Comparison of ENCODE assay signal across 1 cellular context in genomic region chr19:862529-863304, GRCh38.
TF ChIP-seq lines count a peak whose summit lies in the region.

No MANE protein-coding gene starts in this region.

TF ChIP-seq in K562, 482 proteins besides CTCF, POLR2A, EP300 and RAD21 (continues in another document):
- TF ChIP-seq SIX5 (IDR thresholded peaks at IDR 0.05; ENCODE audit: borderline replicate concordance in 1 of 2, insufficient read depth in 1 of 2, low read depth in 1 of 2, low read length in 2 of 2) (no peak), ZFP30 (CRISPR knock-in tag; IDR thresholded peaks at IDR 0.05; ENCODE audit: borderline replicate concordance) (no peak), ATF6 (CRISPR knock-in tag; IDR thresholded peaks at IDR 0.05) (no peak), ZNF146 (CRISPR knock-in tag; IDR thresholded peaks at IDR 0.05; ENCODE audit: unreplicated experiment) (no peak), RNF2 (IDR thresholded peaks at IDR 0.05) (no peak), ZNF668 (CRISPR knock-in tag; IDR thresholded peaks at IDR 0.05) (no peak), PPARD (CRISPR knock-in tag; IDR thresholded peaks at IDR 0.05) (no peak), FOXK1 (CRISPR knock-in tag; IDR thresholded peaks at IDR 0.05; ENCODE audit: borderline replicate concordance) (peak; percentile 95; the same call in 1 of the 2 replicates), SRSF1 (IDR thresholded peaks at IDR 0.05; ENCODE audit: low read depth, low read length) (no peak), PURB (CRISPR knock-in tag; IDR thresholded peaks at IDR 0.05; ENCODE audit: low read depth) (no peak), ZNF444 (CRISPR knock-in tag; IDR thresholded peaks at IDR 0.05) (no peak), DDX20 (tag; IDR thresholded peaks at IDR 0.05; ENCODE audit: low read depth) (no peak), CEBPG (CRISPR knock-in tag; IDR thresholded peaks at IDR 0.05) (no peak), CEBPG (tag; conservative IDR thresholded peaks at IDR 0.05 in 1 of 2, IDR thresholded peaks at IDR 0.05 in 1 of 2) (no peak), EWSR1 (IDR thresholded peaks at IDR 0.05; ENCODE audit: borderline replicate concordance, low read depth, partially characterized antibody) (no peak), ELK1 (CRISPR knock-in tag; IDR thresholded peaks at IDR 0.05) (no peak), ADNP (tag; IDR thresholded peaks at IDR 0.05) (no peak), ZNF24 (IDR thresholded peaks at IDR 0.05) (no peak), ARNT (IDR thresholded peaks at IDR 0.05) (no peak), ARID4B (CRISPR knock-in tag; IDR thresholded peaks at IDR 0.05) (peak; percentile 85), SNRNP70 (optimal IDR thresholded peaks at IDR 0.05; ENCODE audit: low read depth, low read length) (no peak), ZNF140 (CRISPR knock-in tag; IDR thresholded peaks at IDR 0.05) (no peak), E2F6 (IDR thresholded peaks at IDR 0.05; ENCODE audit: borderline replicate concordance in 1 of 2, extremely low read depth in 1 of 2, insufficient read depth in 1 of 2, insufficient read length in 1 of 2, low read depth in 1 of 2, low read length in 1 of 2, poor library complexity in 1 of 2, severe bottlenecking in 1 of 2) (peak; percentile 63 to 77), U2AF2 (optimal IDR thresholded peaks at IDR 0.05; ENCODE audit: low read depth, low read length) (no peak), RBM39 (optimal IDR thresholded peaks at IDR 0.05; ENCODE audit: low read depth, low read length) (no peak), DMBX1 (CRISPR knock-in tag; IDR thresholded peaks at IDR 0.05; ENCODE audit: borderline replicate concordance) (no peak), SNAPC5 (CRISPR knock-in tag; IDR thresholded peaks at IDR 0.05) (no peak), ZNF512 (tag; IDR thresholded peaks at IDR 0.05) (no peak), ZSCAN29 (IDR thresholded peaks at IDR 0.05) (no peak), ZNF551 (CRISPR knock-in tag; IDR thresholded peaks at IDR 0.05) (no peak), FOS (IDR thresholded peaks at IDR 0.05; ENCODE audit: extremely low read depth, insufficient read length) (no peak), TFAM (CRISPR knock-in tag; conservative IDR thresholded peaks at IDR 0.05) (no peak), POLR2B (IDR thresholded peaks at IDR 0.05; ENCODE audit: low read depth, partially characterized antibody) (no peak), TAF1 (IDR thresholded peaks at IDR 0.05; ENCODE audit: control insufficient read depth, extremely low read depth, insufficient read depth, low read length, severe bottlenecking) (no peak), KAT2B (IDR thresholded peaks at IDR 0.05; ENCODE audit: low read depth, low read length) (no peak), RFX5 (IDR thresholded peaks at IDR 0.05; ENCODE audit: low read depth, low read length) (no peak), HIVEP1 (CRISPR knock-in tag; IDR thresholded peaks at IDR 0.05) (no peak), NFIX (CRISPR knock-in tag; IDR thresholded peaks at IDR 0.05; ENCODE audit: low read depth) (no peak), POU5F1 (IDR thresholded peaks at IDR 0.05; ENCODE audit: borderline replicate concordance, low read depth, low read length, partially characterized antibody) (no peak), POLR2AphosphoS2 (IDR thresholded peaks at IDR 0.05; ENCODE audit: low read length) (no peak), ZNF785 (CRISPR knock-in tag; IDR thresholded peaks at IDR 0.05) (no peak), NUFIP1 (IDR thresholded peaks at IDR 0.05; ENCODE audit: partially characterized antibody) (no peak), HNRNPL (IDR thresholded peaks at IDR 0.05; ENCODE audit: low read depth, low read length) (no peak), KLF6 (CRISPR knock-in tag; IDR thresholded peaks at IDR 0.05; ENCODE audit: borderline replicate concordance) (no peak), POLR3G (IDR thresholded peaks at IDR 0.05; ENCODE audit: extremely low read depth, insufficient read length, insufficient replicate concordance) (no peak), NR2C1 (IDR thresholded peaks at IDR 0.05) (no peak), NR2C1 (tag; IDR thresholded peaks at IDR 0.05) (no peak), MLLT1 (IDR thresholded peaks at IDR 0.05) (0 out of 4 replicates have a peak, but pooled peaks of 1 of the 2 experiments have one; percentile 17), TFE3 (CRISPR knock-in tag; IDR thresholded peaks at IDR 0.05) (no peak), CBX8 (IDR thresholded peaks at IDR 0.05; ENCODE audit: borderline replicate concordance, extremely low read depth, low read depth, low read length, poor library complexity, severe bottlenecking) (no peak), PCBP2 (IDR thresholded peaks at IDR 0.05; ENCODE audit: low read depth, low read length, poor library complexity, severe bottlenecking) (no peak), NKRF (IDR thresholded peaks at IDR 0.05; ENCODE audit: borderline replicate concordance) (peak; percentile 94), ZBTB26 (CRISPR knock-in tag; IDR thresholded peaks at IDR 0.05) (peak; percentile 42; the same call in 1 of the 2 replicates)
